7 cellular contexts compared by ENCODE assay signal in genomic region chr10:45978554-45978953, GRCh38. TPM values are rescaled to one million over a fixed set of nuclear protein-coding genes. Genes with fewer than 3 reads are reported as not detected.
DNase-seq lines count a peak whose midpoint lies in the region; ATAC-seq and TF ChIP-seq lines count a peak whose summit lies in the region.
"Not testable (repeated sequence)": the region's sequence is repeated elsewhere in the genome, so short reads cannot be mapped to it uniquely, and the experiment has no call there.

No MANE protein-coding gene starts in this region.

- peaks cover 23% of the 10 kb centered on the region for H3K4me1 ChIP-seq in left ventricle myocardium inferior

- intact Hi-C loops in left ventricle myocardium inferior (cut with micrococcal nuclease) = not testable (repeated sequence)

- ATAC-seq in GM18870 (IDR thresholded peaks at IDR 0.05; ENCODE audit: unreplicated experiment) (peak; percentile 72), GM19463 (IDR thresholded peaks at IDR 0.05; ENCODE audit: unreplicated experiment) (peak; percentile 61), GM21619 (IDR thresholded peaks at IDR 0.05; ENCODE audit: unreplicated experiment) (peak; percentile 84), HG02798 (IDR thresholded peaks at IDR 0.05; ENCODE audit: poor library complexity, unreplicated experiment) (peak; percentile 81), HG03103 (IDR thresholded peaks at IDR 0.05; ENCODE audit: low read depth, unreplicated experiment) (peak; percentile 67), HG03520 (IDR thresholded peaks at IDR 0.05; ENCODE audit: unreplicated experiment) (peak; percentile 68)

- H3K36me3 ChIP-seq in left ventricle myocardium inferior = peaks cover 33% of the 10 kb centered on the region

- not testable (repeated sequence) for H3K27me3 ChIP-seq in left ventricle myocardium inferior (ENCODE audit: low read depth)

- H3K9me3 ChIP-seq in left ventricle myocardium inferior (replicated peaks) = not testable (repeated sequence)

- TF ChIP-seq CTCF in left ventricle myocardium inferior (IDR thresholded peaks at IDR 0.05; ENCODE audit: borderline replicate concordance) = not testable (repeated sequence)

- H3K27ac ChIP-seq in left ventricle myocardium inferior (replicated peaks) = peak overlapping the region; percentile 66

- not testable (repeated sequence) for DNase-seq in left ventricle myocardium inferior

- not testable (repeated sequence) for H3K4me3 ChIP-seq in left ventricle myocardium inferior

RNA-seq across cellular contexts. Expression of gene TIMM23, which starts 6.3 kb away (rescaled TPM):
- 83.5 TPM for total RNA-seq in left ventricle myocardium inferior

RNA-seq across cellular contexts. Expression of gene NCOA4, which starts 51.9 kb away (rescaled TPM):
- 270 TPM for total RNA-seq in left ventricle myocardium inferior
